1 cellular context compared by ENCODE assay signal in the genomic region with DNA sequence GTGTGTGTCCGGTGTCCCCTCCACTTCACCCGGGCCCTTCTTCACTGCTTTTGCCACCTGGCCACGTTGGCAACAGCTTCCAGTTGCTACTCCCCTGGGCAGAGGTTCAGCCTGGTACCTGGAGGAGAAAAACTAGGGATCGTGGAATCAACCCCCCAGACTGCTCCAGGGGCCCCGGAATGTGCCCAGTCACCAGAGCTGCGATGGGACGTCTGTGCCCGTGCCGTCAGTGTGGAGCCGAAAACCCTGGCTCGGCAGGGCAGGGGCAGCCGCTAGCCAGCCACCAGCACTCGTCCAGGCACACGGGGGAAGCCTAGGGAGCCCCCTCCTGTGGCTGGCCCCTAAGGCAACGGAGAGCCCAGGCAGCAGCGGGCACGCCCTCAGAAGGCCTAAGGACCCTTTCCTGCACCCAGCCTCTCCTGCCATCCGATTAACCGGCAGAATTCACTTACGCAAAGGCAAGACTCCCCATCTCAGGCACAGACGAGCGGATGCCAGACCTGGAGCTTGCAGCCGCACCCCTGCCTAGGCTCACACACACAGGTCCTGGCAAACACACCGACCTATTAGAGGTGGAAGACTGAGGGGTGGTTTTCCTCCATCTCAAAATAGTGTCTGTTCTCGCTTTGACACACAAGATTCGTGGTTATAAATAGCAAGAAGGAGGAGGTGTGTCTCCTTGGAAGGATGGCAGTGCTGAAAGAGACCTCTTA.
TF ChIP-seq lines count a peak whose summit lies in the region.

No MANE protein-coding gene starts in this region.

TF ChIP-seq in HEK293, 187 proteins besides CTCF, POLR2A, EP300 and RAD21 (continued from another document):
- TF ChIP-seq ZBTB21 (tag by site-specific recombination; IDR thresholded peaks at IDR 0.05): no peak
- TF ChIP-seq, protein P1, sequence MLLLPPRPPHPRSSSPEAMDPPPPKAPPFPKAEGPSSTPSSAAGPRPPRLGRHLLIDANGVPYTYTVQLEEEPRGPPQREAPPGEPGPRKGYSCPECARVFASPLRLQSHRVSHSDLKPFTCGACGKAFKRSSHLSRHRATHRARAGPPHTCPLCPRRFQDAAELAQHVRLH (tag by site-specific recombination; IDR thresholded peaks at IDR 0.05): no peak
- no peak for TF ChIP-seq KLF17 (tag by site-specific recombination; IDR thresholded peaks at IDR 0.05)
- no peak for TF ChIP-seq ZNF837 (tag by site-specific recombination; IDR thresholded peaks at IDR 0.05)
- TF ChIP-seq ZNF571 (tag by site-specific recombination; IDR thresholded peaks at IDR 0.05): no peak
- no peak for TF ChIP-seq ZNF24 (tag by site-specific recombination; IDR thresholded peaks at IDR 0.05)
- no peak for TF ChIP-seq ZNF621 (tag by site-specific recombination; IDR thresholded peaks at IDR 0.05)
- no peak for TF ChIP-seq REST (tag by site-specific recombination; IDR thresholded peaks at IDR 0.05)
- no peak for TF ChIP-seq FEZF1 (tag by site-specific recombination; IDR thresholded peaks at IDR 0.05)
- TF ChIP-seq ZNF664 (tag by site-specific recombination; IDR thresholded peaks at IDR 0.05): no peak
- no peak for TF ChIP-seq ZNF768 (tag by site-specific recombination; IDR thresholded peaks at IDR 0.05)
- TF ChIP-seq ZNF707 (tag by site-specific recombination; IDR thresholded peaks at IDR 0.05): no peak
